Comparison of ENCODE assay signal across 1 cellular context in genomic region chr14:99480856-99481744, GRCh38.
TF ChIP-seq lines count a peak whose summit lies in the region.

CCNK (plus strand) TSS chr14:99481409; CDS start chr14:99492678, 11,269 bp downstream.
SETD3 (minus strand) TSS chr14:99480859; CDS start chr14:99465805, 15,054 bp downstream.

TF ChIP-seq in GM12878, 131 proteins besides CTCF, POLR2A, EP300 and RAD21 (continued from another document and continues in another):
- peak; percentile 81; the same call in 1 of the 2 replicates for TF ChIP-seq ZBTB40 (IDR thresholded peaks at IDR 0.05; ENCODE audit: borderline replicate concordance)
- TF ChIP-seq ATF2 (IDR thresholded peaks at IDR 0.05; ENCODE audit: low read length) = no peak
- no peak for TF ChIP-seq ZBTB33 (IDR thresholded peaks at IDR 0.05)
- TF ChIP-seq JUND (IDR thresholded peaks at IDR 0.05; ENCODE audit: low read depth, low read length) = no peak
- TF ChIP-seq SRF (IDR thresholded peaks at IDR 0.05; ENCODE audit: low read depth in 2 of 2, low read length in 2 of 2) = peak in 1 of 2 experiments; percentile 79; a peak in 2 of 4 replicates
- no peak for TF ChIP-seq JUNB (IDR thresholded peaks at IDR 0.05)
- TF ChIP-seq USF2 (IDR thresholded peaks at IDR 0.05; ENCODE audit: borderline replicate concordance, low read depth, low read length) = no peak
- no peak for TF ChIP-seq ZNF24 (IDR thresholded peaks at IDR 0.05)
- TF ChIP-seq HDAC6 (IDR thresholded peaks at IDR 0.05; ENCODE audit: unreplicated experiment) = no peak
- TF ChIP-seq ZNF687 (IDR thresholded peaks at IDR 0.05) = no peak
- no peak for TF ChIP-seq IKZF2 (IDR thresholded peaks at IDR 0.05)
- TF ChIP-seq E2F4 (IDR thresholded peaks at IDR 0.05; ENCODE audit: low read depth, low read length) = no peak
- peak; percentile 99 for TF ChIP-seq CREM (IDR thresholded peaks at IDR 0.05; ENCODE audit: low read depth)
- peak; percentile 79 for TF ChIP-seq ZNF622 (IDR thresholded peaks at IDR 0.05)
- no peak for TF ChIP-seq SREBF1 (IDR thresholded peaks at IDR 0.05; ENCODE audit: low read length)
- peak; percentile 31; the same call in 1 of the 2 replicates for TF ChIP-seq BRCA1 (IDR thresholded peaks at IDR 0.05; ENCODE audit: low read depth, low read length)
- peak; percentile 85; the same call in 1 of the 2 replicates for TF ChIP-seq SIN3A (IDR thresholded peaks at IDR 0.05; ENCODE audit: low read depth, low read length)
- TF ChIP-seq HDAC2 (IDR thresholded peaks at IDR 0.05) = peak; percentile 63; the same call in 1 of the 2 replicates
- TF ChIP-seq SMARCA5 (IDR thresholded peaks at IDR 0.05) = no peak
- TF ChIP-seq MAX (IDR thresholded peaks at IDR 0.05; ENCODE audit: low read depth, low read length) = no peak; the same call in 1 of the 2 replicates
- peak; percentile 99 for TF ChIP-seq RELB (IDR thresholded peaks at IDR 0.05; ENCODE audit: low read depth)
- no peak for TF ChIP-seq BMI1 (IDR thresholded peaks at IDR 0.05; ENCODE audit: borderline replicate concordance)
- TF ChIP-seq MYB (IDR thresholded peaks at IDR 0.05; ENCODE audit: borderline replicate concordance, low read depth, low read length) = no peak
- no peak for TF ChIP-seq CBX5 (IDR thresholded peaks at IDR 0.05; ENCODE audit: low read depth)
- TF ChIP-seq SUPT20H (IDR thresholded peaks at IDR 0.05; ENCODE audit: borderline replicate concordance, control insufficient read depth, low read depth, low read length) = no peak
- no peak for TF ChIP-seq RAD51 (IDR thresholded peaks at IDR 0.05)
- TF ChIP-seq IKZF1 (conservative IDR thresholded peaks at IDR 0.05) = peak; percentile 20; the same call in 1 of the 2 replicates
- TF ChIP-seq CBFB (IDR thresholded peaks at IDR 0.05; ENCODE audit: low read depth) = peak; percentile 87
- peak; percentile 69; the same call in 1 of the 2 replicates for TF ChIP-seq ATF3 (IDR thresholded peaks at IDR 0.05; ENCODE audit: borderline replicate concordance, extremely low read depth, low read depth, low read length)
- TF ChIP-seq BACH1 (IDR thresholded peaks at IDR 0.05; ENCODE audit: borderline replicate concordance) = no peak; the same call in 1 of the 2 replicates
- TF ChIP-seq NFYA (IDR thresholded peaks at IDR 0.05; ENCODE audit: borderline replicate concordance, low read depth, low read length) = no peak; the same call in 1 of the 2 replicates
- peak; percentile 52; the same call in 1 of the 2 replicates for TF ChIP-seq MXI1 (IDR thresholded peaks at IDR 0.05; ENCODE audit: low read depth, low read length)
- peak; percentile 68 for TF ChIP-seq CEBPZ (IDR thresholded peaks at IDR 0.05; ENCODE audit: low read depth, low read length)
- TF ChIP-seq NKRF (conservative IDR thresholded peaks at IDR 0.05) = peak; percentile 80
- TF ChIP-seq RCOR1 (conservative IDR thresholded peaks at IDR 0.05; ENCODE audit: low read depth, low read length) = no peak
- TF ChIP-seq BCL11A (IDR thresholded peaks at IDR 0.05; ENCODE audit: low read depth, low read length) = no peak
